1 cellular context compared by ENCODE assay signal in the genomic region with DNA sequence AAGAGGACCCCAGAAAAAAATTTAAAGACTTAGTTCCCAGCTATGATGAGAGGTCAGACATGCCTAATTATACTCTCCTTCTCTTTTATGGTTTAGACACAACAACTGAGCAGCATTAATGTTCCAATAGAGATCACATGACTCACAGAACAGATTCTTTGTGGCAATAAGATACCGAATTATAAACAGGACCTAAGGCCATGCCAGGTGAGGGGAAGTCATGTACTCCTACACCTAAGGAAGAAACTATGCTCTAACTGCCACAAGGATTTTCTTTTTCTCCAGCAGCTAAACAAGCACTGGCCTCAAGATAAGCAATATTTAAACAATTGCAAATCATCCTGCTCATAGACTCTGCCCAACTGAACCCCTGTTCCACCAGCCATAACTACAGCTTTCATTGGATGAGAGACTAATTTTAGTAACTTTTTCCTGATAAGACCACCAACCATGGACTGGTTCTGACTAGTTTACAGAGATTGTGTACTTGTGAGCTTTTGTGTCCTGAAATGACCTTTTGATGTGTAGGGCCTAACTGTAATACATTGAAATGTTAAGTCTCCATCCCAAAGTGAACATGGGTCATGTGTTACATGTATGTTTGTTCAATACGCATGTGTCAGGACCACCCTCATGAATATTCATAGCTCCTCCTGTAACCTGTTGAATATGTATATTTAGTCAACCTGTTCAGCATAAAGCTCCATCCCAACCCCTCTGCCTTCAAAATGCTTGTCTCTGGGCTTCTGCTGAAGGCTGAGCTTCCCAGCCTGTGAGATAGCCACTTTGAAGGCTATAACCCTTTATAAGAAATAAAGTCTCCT.
TF ChIP-seq lines count a peak whose summit lies in the region.

No MANE protein-coding gene starts in this region.

TF ChIP-seq in K562, 482 proteins besides CTCF, POLR2A, EP300 and RAD21 (continued from another document):
- TF ChIP-seq, protein P1, sequence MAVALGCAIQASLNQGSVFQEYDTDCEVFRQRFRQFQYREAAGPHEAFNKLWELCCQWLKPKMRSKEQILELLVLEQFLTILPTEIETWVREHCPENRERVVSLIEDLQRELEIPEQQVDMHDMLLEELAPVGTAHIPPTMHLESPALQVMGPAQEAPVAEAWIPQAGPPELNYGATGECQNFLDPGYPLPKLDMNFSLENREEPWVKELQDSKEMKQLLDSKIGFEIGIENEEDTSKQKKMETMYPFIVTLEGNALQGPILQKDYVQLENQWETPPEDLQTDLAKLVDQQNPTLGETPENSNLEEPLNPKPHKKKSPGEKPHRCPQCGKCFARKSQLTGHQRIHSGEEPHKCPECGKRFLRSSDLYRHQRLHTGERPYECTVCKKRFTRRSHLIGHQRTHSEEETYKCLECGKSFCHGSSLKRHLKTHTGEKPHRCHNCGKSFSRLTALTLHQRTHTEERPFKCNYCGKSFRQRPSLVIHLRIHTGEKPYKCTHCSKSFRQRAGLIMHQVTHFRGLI (CRISPR knock-in tag; IDR thresholded peaks at IDR 0.05), result no peak
- TF ChIP-seq TOE1 (IDR thresholded peaks at IDR 0.05; ENCODE audit: borderline replicate concordance), result peak; percentile 83
- no peak for TF ChIP-seq TOE1 (CRISPR knock-in tag; IDR thresholded peaks at IDR 0.05; ENCODE audit: borderline replicate concordance, low read depth)
- peak; percentile 75 for TF ChIP-seq ZEB2 (IDR thresholded peaks at IDR 0.05)
- TF ChIP-seq CBX5 (IDR thresholded peaks at IDR 0.05; ENCODE audit: borderline replicate concordance, low read depth), result no peak
- peak; percentile 24; the same call in 1 of the 2 replicates for TF ChIP-seq FOXM1 (IDR thresholded peaks at IDR 0.05; ENCODE audit: low read depth)
- no peak for TF ChIP-seq FOXM1 (CRISPR knock-in tag; IDR thresholded peaks at IDR 0.05; ENCODE audit: low read depth)
